ENCODE assay signal across 1 cellular context in genomic region chr2:149587220-149587949, GRCh38.
A peak's percentile ranks its signal among the peaks of the same experiment; 100 is the strongest.
TF ChIP-seq lines count a peak whose summit lies in the region.

Gene MMADHC, minus strand, starts transcription at chr2:149587775. Its CDS starts 678 bp downstream, at chr2:149587097.

TF ChIP-seq in HepG2, 621 proteins besides CTCF, POLR2A, EP300 and RAD21 (continued from another document and continues in another):
- TF ChIP-seq ZNF407 (CRISPR knock-in tag; IDR thresholded peaks at IDR 0.05; ENCODE audit: not compliant biosample characterization) = peak; percentile 97
- 0 out of 2 replicates have a peak, but pooled peaks have one; percentile 18 for TF ChIP-seq GPN1 (CRISPR knock-in tag; IDR thresholded peaks at IDR 0.05; ENCODE audit: borderline replicate concordance)
- no peak for TF ChIP-seq MZF1 (CRISPR knock-in tag; IDR thresholded peaks at IDR 0.05; ENCODE audit: borderline replicate concordance)
- peak; percentile 89; the same call in 1 of the 2 replicates for TF ChIP-seq ZNF510 (CRISPR knock-in tag; IDR thresholded peaks at IDR 0.05; ENCODE audit: low read depth)
- TF ChIP-seq MXD1 (CRISPR knock-in tag; IDR thresholded peaks at IDR 0.05) = peak; percentile 62
- peak; percentile 50; the same call in 1 of the 2 replicates for TF ChIP-seq ZNF441 (CRISPR knock-in tag; IDR thresholded peaks at IDR 0.05; ENCODE audit: borderline replicate concordance)
- no peak for TF ChIP-seq KDM1A (CRISPR knock-in tag; IDR thresholded peaks at IDR 0.05)
- peak; percentile 77 for TF ChIP-seq ARNTL (CRISPR knock-in tag; IDR thresholded peaks at IDR 0.05)
- TF ChIP-seq ZNF883 (CRISPR knock-in tag; IDR thresholded peaks at IDR 0.05; ENCODE audit: not compliant biosample characterization) = peak; percentile 91
- TF ChIP-seq MAX (IDR thresholded peaks at IDR 0.05) = peak; percentile 59
- TF ChIP-seq ZNF562 (CRISPR knock-in tag; IDR thresholded peaks at IDR 0.05; ENCODE audit: borderline replicate concordance) = no peak
- TF ChIP-seq ZNF644 (CRISPR knock-in tag; IDR thresholded peaks at IDR 0.05; ENCODE audit: low read depth) = peak; percentile 86
- TF ChIP-seq TCF12 (IDR thresholded peaks at IDR 0.05) = no peak
- peak; percentile 20; the same call in 1 of the 2 replicates for TF ChIP-seq TCF12 (CRISPR knock-in tag; IDR thresholded peaks at IDR 0.05)
- peak; percentile 15 for TF ChIP-seq ATF6 (CRISPR knock-in tag; conservative IDR thresholded peaks at IDR 0.05)
- TF ChIP-seq NCOR1 (IDR thresholded peaks at IDR 0.05; ENCODE audit: borderline replicate concordance, low read length) = peak; percentile 92
- peak; percentile 86 for TF ChIP-seq PAX8 (CRISPR knock-in tag; IDR thresholded peaks at IDR 0.05; ENCODE audit: borderline replicate concordance)
- TF ChIP-seq MTF2 (CRISPR knock-in tag; IDR thresholded peaks at IDR 0.05; ENCODE audit: borderline replicate concordance) = no peak
- peak; percentile 55; the same call in 1 of the 2 replicates for TF ChIP-seq NFIC (IDR thresholded peaks at IDR 0.05; ENCODE audit: low read length)
- TF ChIP-seq ZNF276 (CRISPR knock-in tag; IDR thresholded peaks at IDR 0.05; ENCODE audit: low read depth) = peak; percentile 94
- TF ChIP-seq RFX5 (IDR thresholded peaks at IDR 0.05; ENCODE audit: low read depth, low read length) = no peak; the same call in none of the 2 replicates
- TF ChIP-seq HHEX (CRISPR knock-in tag; IDR thresholded peaks at IDR 0.05) = no peak
- TF ChIP-seq RFX3 (CRISPR knock-in tag; IDR thresholded peaks at IDR 0.05) = no peak
- peak; percentile 82 for TF ChIP-seq MEF2D (CRISPR knock-in tag; IDR thresholded peaks at IDR 0.05)
- no peak for TF ChIP-seq JUNB (CRISPR knock-in tag; IDR thresholded peaks at IDR 0.05; ENCODE audit: borderline replicate concordance)
- no peak; the same call in 1 of the 2 replicates for TF ChIP-seq KLF11 (CRISPR knock-in tag; IDR thresholded peaks at IDR 0.05)
- TF ChIP-seq ZNF451 (CRISPR knock-in tag; IDR thresholded peaks at IDR 0.05) = 0 out of 2 replicates have a peak, but pooled peaks have one; percentile 56
- TF ChIP-seq SMAD3 (CRISPR knock-in tag; IDR thresholded peaks at IDR 0.05) = peak; percentile 83
- peak; percentile 72; the same call in 1 of the 2 replicates for TF ChIP-seq SIN3A (IDR thresholded peaks at IDR 0.05; ENCODE audit: borderline replicate concordance, low read depth, low read length)
- peak; percentile 72; the same call in 1 of the 2 replicates for TF ChIP-seq LCORL (IDR thresholded peaks at IDR 0.05)
- peak; percentile 87 for TF ChIP-seq LCORL (CRISPR knock-in tag; IDR thresholded peaks at IDR 0.05)
- no peak for TF ChIP-seq ATF7 (IDR thresholded peaks at IDR 0.05)
- peak; percentile 53 for TF ChIP-seq ATF7 (CRISPR knock-in tag; IDR thresholded peaks at IDR 0.05)
- TF ChIP-seq TGIF2 (CRISPR knock-in tag; IDR thresholded peaks at IDR 0.05) = no peak
- TF ChIP-seq XBP1 (CRISPR knock-in tag; IDR thresholded peaks at IDR 0.05) = no peak
- TF ChIP-seq ZNF639 (CRISPR knock-in tag; conservative IDR thresholded peaks at IDR 0.05) = peak; percentile 70
- peak; percentile 98 for TF ChIP-seq YY1 (IDR thresholded peaks at IDR 0.05; ENCODE audit: insufficient read depth, insufficient replicate concordance, low read depth, low read length)
- TF ChIP-seq PAWR (CRISPR knock-in tag; IDR thresholded peaks at IDR 0.05; ENCODE audit: borderline replicate concordance) = no peak; the same call in 1 of the 2 replicates
- peak; percentile 88 for TF ChIP-seq ZNF563 (CRISPR knock-in tag; IDR thresholded peaks at IDR 0.05)
- TF ChIP-seq CENPT (CRISPR knock-in tag; IDR thresholded peaks at IDR 0.05; ENCODE audit: low read depth) = 0 out of 2 replicates have a peak, but pooled peaks have one; percentile 29
- no peak for TF ChIP-seq NCOA5 (CRISPR knock-in tag; IDR thresholded peaks at IDR 0.05)
- peak; percentile 84; the same call in 1 of the 2 replicates for TF ChIP-seq ZNF225 (CRISPR knock-in tag; IDR thresholded peaks at IDR 0.05)
- TF ChIP-seq ZNF772 (CRISPR knock-in tag; IDR thresholded peaks at IDR 0.05) = peak; percentile 85
- TF ChIP-seq HMGXB4 (CRISPR knock-in tag; IDR thresholded peaks at IDR 0.05; ENCODE audit: borderline replicate concordance in 1 of 2, low read depth in 1 of 2) = peak; percentile 91 to 96
- TF ChIP-seq HINFP (CRISPR knock-in tag; IDR thresholded peaks at IDR 0.05; ENCODE audit: low read depth) = peak; percentile 79
- TF ChIP-seq ZNF335 (CRISPR knock-in tag; IDR thresholded peaks at IDR 0.05) = peak; percentile 78
- TF ChIP-seq ZNF777 (CRISPR knock-in tag; IDR thresholded peaks at IDR 0.05) = 0 out of 2 replicates have a peak, but pooled peaks have one; percentile 21
- TF ChIP-seq ZNF615 (CRISPR knock-in tag; IDR thresholded peaks at IDR 0.05; ENCODE audit: borderline replicate concordance) = peak; percentile 89; the same call in 1 of the 2 replicates
- TF ChIP-seq ZSCAN12 (CRISPR knock-in tag; IDR thresholded peaks at IDR 0.05) = no peak
- no peak; the same call in 1 of the 2 replicates for TF ChIP-seq ZNF766 (CRISPR knock-in tag; IDR thresholded peaks at IDR 0.05; ENCODE audit: borderline replicate concordance)
